Comparison of ENCODE assay signal across 12 cellular contexts in genomic region chr10:43389867-43390266, GRCh38. TPM values are rescaled to one million over a fixed set of nuclear protein-coding genes. Genes with fewer than 3 reads are reported as not detected.
DNase-seq lines count a peak whose midpoint lies in the region; ATAC-seq and TF ChIP-seq lines count a peak whose summit lies in the region.
"Had no signal": no experiment of that assay in that cellular context is flagged by ENCODE, and none has a peak within 500 bp of the region (broad histone marks: within the 10 kb centered on the region; RNA-seq: fewer than 3 reads in every experiment).

No MANE protein-coding gene starts in this region.

- no peak overlapping the region for H3K4me3 Mint-ChIP-seq in activated CD8-positive, alpha-beta T cell treated with anti-CD3 and anti-CD28 coated beads, Interleukin-2, amount 10 ng/mL, durations not matched to agents 7 days and 5 days
- no peak overlapping the region for H3K4me3 Mint-ChIP-seq in immature natural killer cell
- no peak overlapping the region for H3K4me3 Mint-ChIP-seq in stimulated activated naive CD8-positive, alpha-beta T cell treated with anti-CD3 and anti-CD28 coated beads, Interleukin-15, amount 100 ng/mL, for 72 hours

- no peaks in the 10 kb centered on the region for H3K27me3 ChIP-seq in cardiac muscle cell

- intact Hi-C loops in cardiac septum (cut with DNase I) = no loop called here

- H3K4me1 Mint-ChIP-seq in activated CD8-positive, alpha-beta T cell treated with anti-CD3 and anti-CD28 coated beads, Interleukin-2, amount 10 ng/mL, durations not matched to agents 7 days and 5 days (ENCODE audit: low read depth) = peaks cover 82% of the 10 kb centered on the region
- H3K4me1 Mint-ChIP-seq in immature natural killer cell = peaks cover 57 to 82% of the 10 kb centered on the region in 2 donors
- peaks cover 81% of the 10 kb centered on the region for H3K4me1 Mint-ChIP-seq in stimulated activated naive CD8-positive, alpha-beta T cell treated with anti-CD3 and anti-CD28 coated beads, Interleukin-15, amount 100 ng/mL, for 72 hours

- peaks cover 96% of the 10 kb centered on the region for H3K36me3 Mint-ChIP-seq in activated CD8-positive, alpha-beta T cell treated with anti-CD3 and anti-CD28 coated beads, Interleukin-2, amount 10 ng/mL, durations not matched to agents 7 days and 5 days (ENCODE audit: low read depth)
- peaks cover 19 to 49% (median 49%) of the 10 kb centered on the region in 3 donors for H3K36me3 Mint-ChIP-seq in immature natural killer cell

- POLR2A ChIA-PET in activated CD8-positive, alpha-beta T cell treated with anti-CD3 and anti-CD28 coated beads, Interleukin-2, amount 10 ng/mL, durations not matched to agents 7 days and 5 days (lab: Charles Lee) = interaction anchor here (0.6 to 1.0 kb wide), 2 partner anchors 19 to 47 kb away, joined by 3 read pairs; partner anchors contain the start of gene HNRNPF

- no peaks in the 10 kb centered on the region for H3K27me3 Mint-ChIP-seq in activated CD8-positive, alpha-beta T cell treated with anti-CD3 and anti-CD28 coated beads, Interleukin-2, amount 10 ng/mL, durations not matched to agents 7 days and 5 days (ENCODE audit: low read depth)
- H3K27me3 Mint-ChIP-seq in immature natural killer cell (ENCODE audit: low read depth in 3 of 3) = peaks cover 3 to 6% (median 3%) of the 10 kb centered on the region in 3 donors
- H3K27me3 Mint-ChIP-seq in stimulated activated naive CD8-positive, alpha-beta T cell treated with anti-CD3 and anti-CD28 coated beads, Interleukin-15, amount 100 ng/mL, for 72 hours = no peaks in the 10 kb centered on the region

- no peaks in the 10 kb centered on the region for H3K9me3 Mint-ChIP-seq in activated CD8-positive, alpha-beta T cell treated with anti-CD3 and anti-CD28 coated beads, Interleukin-2, amount 10 ng/mL, durations not matched to agents 7 days and 5 days (ENCODE audit: insufficient read depth)
- H3K9me3 Mint-ChIP-seq in immature natural killer cell = no peaks in the 10 kb centered on the region
- H3K9me3 Mint-ChIP-seq in stimulated activated naive CD8-positive, alpha-beta T cell treated with anti-CD3 and anti-CD28 coated beads, Interleukin-15, amount 100 ng/mL, for 72 hours = no peaks in the 10 kb centered on the region

- H3K4me1 ChIP-seq in cardiac muscle cell (ENCODE audit: low read depth) = no peaks in the 10 kb centered on the region

- H3K27ac ChIP-seq in cardiac muscle cell = peak overlapping the region; percentile 62

- no peaks in the 10 kb centered on the region for H3K9me3 ChIP-seq in cardiac muscle cell (ENCODE audit: low read depth)

- H3K27ac Mint-ChIP-seq in activated CD8-positive, alpha-beta T cell treated with anti-CD3 and anti-CD28 coated beads, Interleukin-2, amount 10 ng/mL, durations not matched to agents 7 days and 5 days = peak overlapping the region; percentile 36
- H3K27ac Mint-ChIP-seq in immature natural killer cell = peak overlapping the region; percentile 29 to 92 (median 77)
- H3K27ac Mint-ChIP-seq in stimulated activated naive CD8-positive, alpha-beta T cell treated with anti-CD3 and anti-CD28 coated beads, Interleukin-15, amount 100 ng/mL, for 72 hours = peak overlapping the region; percentile 46 to 81

- no peak overlapping the region for H3K4me3 ChIP-seq in cardiac muscle cell

- TF ChIP-seq CTCF in cardiac muscle cell (IDR thresholded peaks at IDR 0.05; ENCODE audit: low read depth, low read length) = no peak

- CTCF ChIA-PET in activated CD8-positive, alpha-beta T cell treated with anti-CD3 and anti-CD28 coated beads, Interleukin-2, amount 10 ng/mL, durations not matched to agents 7 days and 5 days (lab: Charles Lee) = interaction anchor here (1.0 to 1.6 kb wide), 3 partner anchors 9 to 12 kb away, joined by 3 to 6 read pairs (median 5); no protein-coding TSS in a partner anchor

- peaks cover 71% of the 10 kb centered on the region for H3K36me3 ChIP-seq in cardiac muscle cell

- DNase-seq in cardiac muscle cell (ENCODE audit: low read depth in 1 of 2, low spot score in 1 of 2) (no peak), cardiac septum (ENCODE audit: low spot score) (no peak), immature natural killer cell (no peak), GM03348 (ENCODE audit: low spot score) (no peak)
- no peak for DNase-seq in activated CD8-positive, alpha-beta T cell treated with anti-CD3 and anti-CD28 coated beads, Interleukin-2, amount 10 ng/mL, durations not matched to agents 7 days and 5 days
- no peak for DNase-seq in stimulated activated naive CD8-positive, alpha-beta T cell treated with anti-CD3 and anti-CD28 coated beads, Interleukin-15, amount 100 ng/mL, for 72 hours
- DNase-seq: activated CD4-positive, CD25-positive, alpha-beta regulatory T cell; KBM-7; NCI-H2227 treated with DMSO at 0.1 percent for 48 hours had no signal

- ATAC-seq in activated CD8-positive, alpha-beta T cell treated with anti-CD3 and anti-CD28 coated beads, Interleukin-2, amount 10 ng/mL, durations not matched to agents 7 days and 5 days = no peak
- ATAC-seq in stimulated activated naive CD8-positive, alpha-beta T cell treated with anti-CD3 and anti-CD28 coated beads, Interleukin-15, amount 100 ng/mL, for 72 hours = no peak
- no peak for ATAC-seq in GM19035 (IDR thresholded peaks at IDR 0.05; ENCODE audit: unreplicated experiment)
- no peak for ATAC-seq in HG03039 (IDR thresholded peaks at IDR 0.05; ENCODE audit: unreplicated experiment)

RNA-seq across cellular contexts. Expression of gene FXYD4, which starts 18.4 kb away (rescaled TPM):
- not detected in 2 replicates for total RNA-seq in cardiac muscle cell
- 0.67 TPM in 1 of 2 replicates, not detected in the other for polyA plus RNA-seq in cardiac muscle cell
- total RNA-seq in cardiac septum = not detected
- total RNA-seq in activated CD8-positive, alpha-beta T cell treated with anti-CD3 and anti-CD28 coated beads, Interleukin-2, amount 10 ng/mL, durations not matched to agents 7 days and 5 days = not detected
- not detected for polyA plus RNA-seq in immature natural killer cell
- total RNA-seq: lung microvascular endothelial cell had no signal

RNA-seq across cellular contexts. Expression of gene HNRNPF, which starts 19.1 kb away (rescaled TPM):
- total RNA-seq in cardiac muscle cell (180 and 189 TPM in 2 replicates), cardiac septum (80.8 TPM)
- polyA plus RNA-seq in cardiac muscle cell (111 and 130 TPM in 2 replicates), immature natural killer cell (100 to 1,000 TPM; 184 to 274 (median 203) TPM)
- total RNA-seq in activated CD8-positive, alpha-beta T cell treated with anti-CD3 and anti-CD28 coated beads, Interleukin-2, amount 10 ng/mL, durations not matched to agents 7 days and 5 days = 100 to 1,000 TPM; 512 to 515 TPM

RNA-seq across cellular contexts. Expression of gene ZNF487, which starts 47.0 kb away (rescaled TPM):
- total RNA-seq in cardiac muscle cell (8.8 and 9.0 TPM in 2 replicates), cardiac septum (2.7 TPM)
- polyA plus RNA-seq in cardiac muscle cell (5.3 and 6.0 TPM in 2 replicates), immature natural killer cell (10 to 100 TPM in 2 of 3 donors, 1 to 10 TPM in 1; 7.7 to 15.8 (median 13.0) TPM)
- 1 to 10 TPM; 4.8 to 5.2 TPM for total RNA-seq in activated CD8-positive, alpha-beta T cell treated with anti-CD3 and anti-CD28 coated beads, Interleukin-2, amount 10 ng/mL, durations not matched to agents 7 days and 5 days
